In the genomic region with DNA sequence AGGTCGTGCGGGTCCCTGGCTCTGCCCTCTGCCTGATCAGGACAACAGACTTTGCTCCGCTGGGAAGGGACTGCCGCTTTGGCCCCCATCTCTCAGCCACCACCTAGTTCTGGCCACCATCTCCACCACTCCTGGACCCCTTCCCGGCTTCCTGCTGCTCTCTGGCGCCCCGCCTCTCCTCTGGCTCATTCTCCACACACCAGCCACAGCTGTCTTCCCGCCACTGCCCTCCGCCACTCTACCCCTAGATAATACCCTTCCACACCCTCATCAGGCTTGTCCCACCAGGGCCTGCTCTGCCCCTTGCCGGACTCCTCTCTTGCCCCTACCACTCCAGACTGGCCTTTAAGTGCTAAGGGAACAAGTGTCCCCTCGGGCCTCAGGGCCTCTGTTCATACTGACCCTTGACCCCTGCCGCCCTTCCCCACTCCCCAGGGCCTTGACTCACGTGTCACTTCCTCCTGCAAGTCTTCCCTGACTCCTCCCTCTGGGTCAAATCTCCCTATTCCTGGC, we compare ENCODE assay signal across 1 cellular context.
A peak's percentile ranks its signal among the peaks of the same experiment; 100 is the strongest.
TF ChIP-seq lines count a peak whose summit lies in the region.

No MANE protein-coding gene starts in this region.

TF ChIP-seq in HepG2, 621 proteins besides CTCF, POLR2A, EP300 and RAD21 (continued from another document and continues in another):
- no peak for TF ChIP-seq ZNF232 (CRISPR knock-in tag; IDR thresholded peaks at IDR 0.05; ENCODE audit: borderline replicate concordance)
- TF ChIP-seq, protein P1, sequence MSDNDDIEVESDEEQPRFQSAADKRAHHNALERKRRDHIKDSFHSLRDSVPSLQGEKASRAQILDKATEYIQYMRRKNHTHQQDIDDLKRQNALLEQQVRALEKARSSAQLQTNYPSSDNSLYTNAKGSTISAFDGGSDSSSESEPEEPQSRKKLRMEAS (IDR thresholded peaks at IDR 0.05), result no peak
- TF ChIP-seq MTA1 (CRISPR knock-in tag; IDR thresholded peaks at IDR 0.05; ENCODE audit: borderline replicate concordance), result no peak
- no peak for TF ChIP-seq ZNF414 (CRISPR knock-in tag; IDR thresholded peaks at IDR 0.05)
- no peak for TF ChIP-seq SMYD3 (CRISPR knock-in tag; IDR thresholded peaks at IDR 0.05)
- TF ChIP-seq MAFK (conservative IDR thresholded peaks at IDR 0.05 in 1 of 2, IDR thresholded peaks at IDR 0.05 in 1 of 2; ENCODE audit: low read length in 2 of 2), result no peak
- TF ChIP-seq ZNF841 (CRISPR knock-in tag; IDR thresholded peaks at IDR 0.05; ENCODE audit: borderline replicate concordance), result no peak
- peak; percentile 17 for TF ChIP-seq ZNF781 (CRISPR knock-in tag; IDR thresholded peaks at IDR 0.05; ENCODE audit: borderline replicate concordance, not compliant biosample characterization)
- no peak for TF ChIP-seq ZNF776 (CRISPR knock-in tag; IDR thresholded peaks at IDR 0.05)
- TF ChIP-seq ARNT2 (CRISPR knock-in tag; IDR thresholded peaks at IDR 0.05; ENCODE audit: low read depth), result no peak
- no peak for TF ChIP-seq HOXA5 (CRISPR knock-in tag; IDR thresholded peaks at IDR 0.05)
- TF ChIP-seq, protein P2, sequence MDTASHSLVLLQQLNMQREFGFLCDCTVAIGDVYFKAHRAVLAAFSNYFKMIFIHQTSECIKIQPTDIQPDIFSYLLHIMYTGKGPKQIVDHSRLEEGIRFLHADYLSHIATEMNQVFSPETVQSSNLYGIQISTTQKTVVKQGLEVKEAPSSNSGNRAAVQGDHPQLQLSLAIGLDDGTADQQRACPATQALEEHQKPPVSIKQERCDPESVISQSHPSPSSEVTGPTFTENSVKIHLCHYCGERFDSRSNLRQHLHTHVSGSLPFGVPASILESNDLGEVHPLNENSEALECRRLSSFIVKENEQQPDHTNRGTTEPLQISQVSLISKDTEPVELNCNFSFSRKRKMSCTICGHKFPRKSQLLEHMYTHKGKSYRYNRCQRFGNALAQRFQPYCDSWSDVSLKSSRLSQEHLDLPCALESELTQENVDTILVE (CRISPR knock-in tag; IDR thresholded peaks at IDR 0.05), result no peak
- TF ChIP-seq ZNF224 (CRISPR knock-in tag; IDR thresholded peaks at IDR 0.05), result no peak
- TF ChIP-seq ZBTB7A (CRISPR knock-in tag; IDR thresholded peaks at IDR 0.05), result peak; percentile 44; the same call in 1 of the 2 replicates
- no peak for TF ChIP-seq ATM (IDR thresholded peaks at IDR 0.05; ENCODE audit: borderline replicate concordance)
- TF ChIP-seq ZNF605 (CRISPR knock-in tag; IDR thresholded peaks at IDR 0.05), result 0 out of 2 replicates have a peak, but pooled peaks have one; percentile 21
- no peak for TF ChIP-seq ZNF513 (CRISPR knock-in tag; conservative IDR thresholded peaks at IDR 0.05)
- no peak for TF ChIP-seq ZSCAN12 (CRISPR knock-in tag; IDR thresholded peaks at IDR 0.05)
- no peak for TF ChIP-seq TSC22D2 (CRISPR knock-in tag; IDR thresholded peaks at IDR 0.05; ENCODE audit: borderline replicate concordance)
- peak; percentile 52 for TF ChIP-seq PAXIP1 (CRISPR knock-in tag; conservative IDR thresholded peaks at IDR 0.05)
- TF ChIP-seq ZNF775 (CRISPR knock-in tag; IDR thresholded peaks at IDR 0.05; ENCODE audit: borderline replicate concordance), result no peak
- no peak for TF ChIP-seq ZNF724P (CRISPR knock-in tag; IDR thresholded peaks at IDR 0.05; ENCODE audit: borderline replicate concordance)
- TF ChIP-seq ZFY (CRISPR knock-in tag; IDR thresholded peaks at IDR 0.05), result peak; percentile 30; the same call in 1 of the 2 replicates
- no peak for TF ChIP-seq KDM1A (CRISPR knock-in tag; IDR thresholded peaks at IDR 0.05)
- TF ChIP-seq HNF4G (IDR thresholded peaks at IDR 0.05; ENCODE audit: borderline replicate concordance, low read depth, low read length), result no peak
- TF ChIP-seq HNF4G (CRISPR knock-in tag; IDR thresholded peaks at IDR 0.05; ENCODE audit: borderline replicate concordance, low read depth), result no peak
- no peak for TF ChIP-seq POLR2AphosphoS5 (IDR thresholded peaks at IDR 0.05; ENCODE audit: low read depth, low read length)
- no peak for TF ChIP-seq SNAPC2 (CRISPR knock-in tag; IDR thresholded peaks at IDR 0.05)
- TF ChIP-seq, protein P3, sequence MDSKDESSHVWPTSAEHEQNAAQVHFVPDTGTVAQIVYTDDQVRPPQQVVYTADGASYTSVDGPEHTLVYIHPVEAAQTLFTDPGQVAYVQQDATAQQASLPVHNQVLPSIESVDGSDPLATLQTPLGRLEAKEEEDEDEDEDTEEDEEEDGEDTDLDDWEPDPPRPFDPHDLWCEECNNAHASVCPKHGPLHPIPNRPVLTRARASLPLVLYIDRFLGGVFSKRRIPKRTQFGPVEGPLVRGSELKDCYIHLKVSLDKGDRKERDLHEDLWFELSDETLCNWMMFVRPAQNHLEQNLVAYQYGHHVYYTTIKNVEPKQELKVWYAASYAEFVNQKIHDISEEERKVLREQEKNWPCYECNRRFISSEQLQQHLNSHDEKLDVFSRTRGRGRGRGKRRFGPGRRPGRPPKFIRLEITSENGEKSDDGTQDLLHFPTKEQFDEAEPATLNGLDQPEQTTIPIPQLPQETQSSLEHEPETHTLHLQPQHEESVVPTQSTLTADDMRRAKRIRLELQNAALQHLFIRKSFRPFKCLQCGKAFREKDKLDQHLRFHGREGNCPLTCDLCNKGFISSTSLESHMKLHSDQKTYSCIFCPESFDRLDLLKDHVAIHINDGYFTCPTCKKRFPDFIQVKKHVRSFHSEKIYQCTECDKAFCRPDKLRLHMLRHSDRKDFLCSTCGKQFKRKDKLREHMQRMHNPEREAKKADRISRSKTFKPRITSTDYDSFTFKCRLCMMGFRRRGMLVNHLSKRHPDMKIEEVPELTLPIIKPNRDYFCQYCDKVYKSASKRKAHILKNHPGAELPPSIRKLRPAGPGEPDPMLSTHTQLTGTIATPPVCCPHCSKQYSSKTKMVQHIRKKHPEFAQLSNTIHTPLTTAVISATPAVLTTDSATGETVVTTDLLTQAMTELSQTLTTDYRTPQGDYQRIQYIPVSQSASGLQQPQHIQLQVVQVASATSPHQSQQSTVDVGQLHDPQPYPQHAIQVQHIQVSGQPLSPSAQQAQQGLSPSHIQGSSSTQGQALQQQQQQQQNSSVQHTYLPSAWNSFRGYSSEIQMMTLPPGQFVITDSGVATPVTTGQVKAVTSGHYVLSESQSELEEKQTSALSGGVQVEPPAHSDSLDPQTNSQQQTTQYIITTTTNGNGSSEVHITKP (CRISPR knock-in tag; IDR thresholded peaks at IDR 0.05; ENCODE audit: low read depth), result peak; percentile 66
- TF ChIP-seq ZNF790 (CRISPR knock-in tag; IDR thresholded peaks at IDR 0.05; ENCODE audit: borderline replicate concordance), result no peak
- no peak for TF ChIP-seq PHF20 (CRISPR knock-in tag; IDR thresholded peaks at IDR 0.05)
- TF ChIP-seq ZNF282 (IDR thresholded peaks at IDR 0.05; ENCODE audit: partially characterized antibody), result no peak
- TF ChIP-seq, protein P4, sequence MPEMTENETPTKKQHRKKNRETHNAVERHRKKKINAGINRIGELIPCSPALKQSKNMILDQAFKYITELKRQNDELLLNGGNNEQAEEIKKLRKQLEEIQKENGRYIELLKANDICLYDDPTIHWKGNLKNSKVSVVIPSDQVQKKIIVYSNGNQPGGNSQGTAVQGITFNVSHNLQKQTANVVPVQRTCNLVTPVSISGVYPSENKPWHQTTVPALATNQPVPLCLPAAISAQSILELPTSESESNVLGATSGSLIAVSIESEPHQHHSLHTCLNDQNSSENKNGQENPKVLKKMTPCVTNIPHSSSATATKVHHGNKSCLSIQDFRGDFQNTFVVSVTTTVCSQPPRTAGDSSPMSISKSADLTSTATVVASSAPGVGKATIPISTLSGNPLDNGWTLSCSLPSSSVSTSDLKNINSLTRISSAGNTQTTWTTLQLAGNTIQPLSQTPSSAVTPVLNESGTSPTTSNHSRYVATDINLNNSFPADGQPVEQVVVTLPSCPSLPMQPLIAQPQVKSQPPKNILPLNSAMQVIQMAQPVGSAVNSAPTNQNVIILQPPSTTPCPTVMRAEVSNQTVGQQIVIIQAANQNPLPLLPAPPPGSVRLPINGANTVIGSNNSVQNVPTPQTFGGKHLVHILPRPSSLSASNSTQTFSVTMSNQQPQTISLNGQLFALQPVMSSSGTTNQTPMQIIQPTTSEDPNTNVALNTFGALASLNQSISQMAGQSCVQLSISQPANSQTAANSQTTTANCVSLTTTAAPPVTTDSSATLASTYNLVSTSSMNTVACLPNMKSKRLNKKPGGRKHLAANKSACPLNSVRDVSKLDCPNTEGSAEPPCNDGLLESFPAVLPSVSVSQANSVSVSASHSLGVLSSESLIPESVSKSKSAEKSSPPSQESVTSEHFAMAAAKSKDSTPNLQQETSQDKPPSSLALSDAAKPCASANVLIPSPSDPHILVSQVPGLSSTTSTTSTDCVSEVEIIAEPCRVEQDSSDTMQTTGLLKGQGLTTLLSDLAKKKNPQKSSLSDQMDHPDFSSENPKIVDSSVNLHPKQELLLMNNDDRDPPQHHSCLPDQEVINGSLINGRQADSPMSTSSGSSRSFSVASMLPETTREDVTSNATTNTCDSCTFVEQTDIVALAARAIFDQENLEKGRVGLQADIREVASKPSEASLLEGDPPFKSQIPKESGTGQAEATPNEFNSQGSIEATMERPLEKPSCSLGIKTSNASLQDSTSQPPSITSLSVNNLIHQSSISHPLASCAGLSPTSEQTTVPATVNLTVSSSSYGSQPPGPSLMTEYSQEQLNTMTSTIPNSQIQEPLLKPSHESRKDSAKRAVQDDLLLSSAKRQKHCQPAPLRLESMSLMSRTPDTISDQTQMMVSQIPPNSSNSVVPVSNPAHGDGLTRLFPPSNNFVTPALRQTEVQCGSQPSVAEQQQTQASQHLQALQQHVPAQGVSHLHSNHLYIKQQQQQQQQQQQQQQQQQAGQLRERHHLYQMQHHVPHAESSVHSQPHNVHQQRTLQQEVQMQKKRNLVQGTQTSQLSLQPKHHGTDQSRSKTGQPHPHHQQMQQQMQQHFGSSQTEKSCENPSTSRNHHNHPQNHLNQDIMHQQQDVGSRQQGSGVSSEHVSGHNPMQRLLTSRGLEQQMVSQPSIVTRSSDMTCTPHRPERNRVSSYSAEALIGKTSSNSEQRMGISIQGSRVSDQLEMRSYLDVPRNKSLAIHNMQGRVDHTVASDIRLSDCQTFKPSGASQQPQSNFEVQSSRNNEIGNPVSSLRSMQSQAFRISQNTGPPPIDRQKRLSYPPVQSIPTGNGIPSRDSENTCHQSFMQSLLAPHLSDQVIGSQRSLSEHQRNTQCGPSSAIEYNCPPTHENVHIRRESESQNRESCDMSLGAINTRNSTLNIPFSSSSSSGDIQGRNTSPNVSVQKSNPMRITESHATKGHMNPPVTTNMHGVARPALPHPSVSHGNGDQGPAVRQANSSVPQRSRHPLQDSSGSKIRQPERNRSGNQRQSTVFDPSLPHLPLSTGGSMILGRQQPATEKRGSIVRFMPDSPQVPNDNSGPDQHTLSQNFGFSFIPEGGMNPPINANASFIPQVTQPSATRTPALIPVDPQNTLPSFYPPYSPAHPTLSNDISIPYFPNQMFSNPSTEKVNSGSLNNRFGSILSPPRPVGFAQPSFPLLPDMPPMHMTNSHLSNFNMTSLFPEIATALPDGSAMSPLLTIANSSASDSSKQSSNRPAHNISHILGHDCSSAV (CRISPR knock-in tag; IDR thresholded peaks at IDR 0.05; ENCODE audit: borderline replicate concordance), result no peak
- TF ChIP-seq ATRX (CRISPR knock-in tag; IDR thresholded peaks at IDR 0.05; ENCODE audit: borderline replicate concordance), result no peak
